ENCODE assay signal across 9 cellular contexts in the genomic region with DNA sequence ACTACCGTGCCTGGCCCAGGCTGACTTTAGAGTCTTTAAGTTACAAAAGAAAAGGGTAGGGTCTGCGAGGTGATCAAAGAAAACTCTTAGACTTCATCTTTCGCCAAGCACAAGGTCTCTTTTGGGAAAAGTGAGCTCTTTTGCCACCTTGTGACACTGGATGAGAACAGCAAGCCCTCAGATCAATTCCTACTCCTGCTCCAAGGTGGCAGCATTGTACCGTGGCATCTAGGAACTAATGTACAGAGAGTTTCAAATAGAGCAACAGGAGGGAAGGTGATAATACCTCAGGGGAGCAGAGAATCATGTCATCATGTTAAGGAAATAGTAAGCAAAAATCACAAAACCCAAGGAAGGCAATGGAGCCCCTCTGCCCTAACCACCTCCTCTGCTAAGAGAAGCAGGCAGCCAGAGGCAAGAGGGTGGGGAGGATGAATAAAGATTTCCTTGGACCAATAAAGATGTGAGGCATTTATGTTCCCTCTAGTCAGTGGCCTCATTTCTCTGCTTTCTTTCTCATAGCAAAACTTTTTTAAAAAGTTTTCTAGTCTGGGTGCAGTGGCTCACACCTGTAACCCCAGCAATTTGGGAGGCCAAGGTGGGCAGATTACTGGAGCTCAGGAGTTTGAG. TPM values are rescaled to one million over a fixed set of nuclear protein-coding genes. Genes with fewer than 3 reads are reported as not detected.
DNase-seq lines count a peak whose midpoint lies in the region; ATAC-seq, FAIRE-seq and TF ChIP-seq lines count a peak whose summit lies in the region.
"Had no signal": no experiment of that assay in that cellular context is flagged by ENCODE, and none has a peak within 500 bp of the region (broad histone marks: within the 10 kb centered on the region; RNA-seq: fewer than 3 reads in every experiment).

No MANE protein-coding gene starts in this region.

- H4K20me1 ChIP-seq in HepG2 (ENCODE audit: insufficient read depth, low read length) = no peaks in the 10 kb centered on the region

- POLR2A ChIA-PET in HepG2 (lab: Yijun Ruan, JAX) = interaction anchor here (1.0 to 1.2 kb wide), 3 partner anchors 13 to 34 kb away, joined by 4 to 10 read pairs (median 5); partner anchors contain the start of genes ACACA and TADA2A

- in situ Hi-C loops in HepG2 (cut with HindIII; ENCODE audit: extremely low pct_ligation_motif_present, low pct_unique_long_range_greater_than_20kb) = no loop called here

- H3K27me3 ChIP-seq in HepG2 (ENCODE audit: control insufficient read depth in 1 of 2, insufficient read depth in 2 of 2, low read length in 2 of 2) = no peaks in the 10 kb centered on the region

- WGBS in HepG2 (ENCODE audit: low lambda C conversion rate) = 4% methylated on average over 4 of the region's 4 CpGs

- no peaks in the 10 kb centered on the region for H3K36me3 ChIP-seq in HepG2 (replicated peaks in 1 of 2; ENCODE audit: control insufficient read depth in 1 of 2, insufficient read depth in 2 of 2, low read length in 2 of 2)

- TF ChIP-seq POLR2A in HepG2 (IDR thresholded peaks at IDR 0.05; ENCODE audit: insufficient read depth in 1 of 2, low read depth in 2 of 2, low read length in 2 of 2) = no peak

- H3K9me3 ChIP-seq in HepG2 (ENCODE audit: low read length) = no peaks in the 10 kb centered on the region

- no peak overlapping the region for H3K9ac ChIP-seq in HepG2 (ENCODE audit: insufficient read depth, low read depth, low read length)

- intact Hi-C loops in HepG2 (cut with micrococcal nuclease; ENCODE audit: unreplicated experiment) = loop anchor here (1.0 to 5.0 kb wide), 2 partner anchors 24 to 199 kb away; no protein-coding TSS in a partner anchor

- TF ChIP-seq CTCF in HepG2 (CRISPR knock-in tag; IDR thresholded peaks at IDR 0.05) = peak; percentile 97

- no peak overlapping the region for H3K27ac ChIP-seq in HepG2 (ENCODE audit: extremely low read length, insufficient read depth, low read length)

- CTCF ChIA-PET in HepG2 (lab: Yijun Ruan, JAX; ENCODE audit: low intra/inter-chr PET ratio, low total read pairs) = interaction anchor here (0.8 to 2.1 kb wide), 5 partner anchors 13 to 197 kb away, joined by 3 to 35 read pairs (median 4); no protein-coding TSS in a partner anchor

- no peak for FAIRE-seq in HepG2 (lab: Jason Lieb, UNC)
- FAIRE-seq: colon had no signal

- peak overlapping the region; percentile 36 for H3K4me2 ChIP-seq in HepG2 (ENCODE audit: low read depth, low read length)

- H3K4me3 ChIP-seq in HepG2 (replicated peaks in 1 of 3; ENCODE audit: insufficient read depth in 1 of 3, low read depth in 2 of 3, low read length in 3 of 3) = no peak overlapping the region

- H3K4me1 ChIP-seq in HepG2 (ENCODE audit: insufficient read depth, low read length) = peaks cover 9% of the 10 kb centered on the region

- no peak overlapping the region for H2AFZ ChIP-seq in HepG2 (ENCODE audit: low read length)

- TF ChIP-seq RAD21 in HepG2 (CRISPR knock-in tag; IDR thresholded peaks at IDR 0.05) = peak; percentile 91

- BruUV-seq in HepG2 (replicated peaks; lab: Mats Ljungman, UMichigan) = no TSS peak

- H3K79me2 ChIP-seq in HepG2 (ENCODE audit: insufficient read depth, low read length) = no peaks in the 10 kb centered on the region

- DNase-seq in ELR (ENCODE audit: low read depth) (peak; percentile 86), NCI-H526 treated with DMSO at 0.1 percent for 48 hours (lab: John Stamatoyannopoulos, UW) (peak; percentile 83), cerebellum (ENCODE audit: low spot score) (peak; percentile 82), HepG2 (ENCODE audit: low spot score) (peak; percentile 82)
- peak; percentile 42 to 43 for DNase-seq in activated CD4-positive, alpha-beta T cell treated with anti-CD3 and anti-CD28 coated beads for 24 hours (ENCODE audit: low read depth in 2 of 2)
- DNase-seq in stimulated activated CD4-positive, alpha-beta T cell treated with anti-CD3 and anti-CD28 coated beads, TNF-alpha, amount 100 ng/mL, for 1 hour (ENCODE audit: low read depth in 3 of 3, low spot score in 1 of 3) = peak; percentile 16 to 29 (median 24)

- TF ChIP-seq EP300 in HepG2 (IDR thresholded peaks at IDR 0.05; ENCODE audit: low read depth in 2 of 2, low read length in 2 of 2) (no peak), HepG2 (CRISPR knock-in tag; IDR thresholded peaks at IDR 0.05; ENCODE audit: borderline replicate concordance) (no peak)

- ATAC-seq in HG03280 (IDR thresholded peaks at IDR 0.05; ENCODE audit: unreplicated experiment) = peak; percentile 58
- ATAC-seq in HepG2 = peak; percentile 92
- no peak for ATAC-seq in GM19035 (IDR thresholded peaks at IDR 0.05; ENCODE audit: unreplicated experiment)

RNA-seq across cellular contexts. Expression of gene C17orf78, which starts 2.1 kb away (rescaled TPM):
- total RNA-seq in cerebellum (not detected), HepG2 (2016; rRNA removed; fragmentation: Illumina TruSeq; extraction: Trizol) (not detected in 2 replicates)
- total RNA-seq in HepG2 (2016; cell fraction: cytosol; rRNA removed; fragmentation: Illumina TruSeq; extraction: Trizol; ENCODE audit: low read depth) = not detected in 2 replicates
- total RNA-seq in HepG2 (2016; cell fraction: insoluble cytoplasmic fraction; rRNA removed; fragmentation: Illumina TruSeq; extraction: Trizol) = not detected in 2 replicates
- total RNA-seq in HepG2 (2016; cell fraction: membrane; rRNA removed; fragmentation: Illumina TruSeq; extraction: Trizol) = not detected in 2 replicates
- total RNA-seq in HepG2 (2016; cell fraction: nucleus; rRNA removed; fragmentation: Illumina TruSeq; extraction: Trizol) = not detected in 2 replicates
- not detected in 2 replicates for polyA plus RNA-seq in HepG2 (2011; rRNA removed)
- not detected in 2 replicates for polyA plus RNA-seq in HepG2 (2011; cell fraction: cytosol; rRNA removed)
- polyA plus RNA-seq in HepG2 (2011; cell fraction: nucleus; rRNA removed) = not detected in 2 replicates
- polyA plus RNA-seq in HepG2 (2012) = 0.08 TPM in 1 of 2 replicates, not detected in the other
- polyA plus RNA-seq in HepG2 (2016; cell fraction: cytosol; fragmentation: Illumina TruSeq; extraction: Trizol; ENCODE audit: low read depth) = not detected in 2 replicates
- polyA plus RNA-seq in HepG2 (2016; cell fraction: insoluble cytoplasmic fraction; fragmentation: Illumina TruSeq; extraction: Trizol; ENCODE audit: low read depth) = not detected in 2 replicates
- polyA plus RNA-seq in HepG2 (2016; cell fraction: membrane; fragmentation: Illumina TruSeq; extraction: Trizol; ENCODE audit: low read depth) = not detected in 2 replicates
- not detected in 2 replicates for polyA plus RNA-seq in HepG2 (2016; cell fraction: nucleus; fragmentation: Illumina TruSeq; extraction: Trizol; ENCODE audit: insufficient read depth, low read depth)
- not detected in 2 replicates for polyA minus RNA-seq in HepG2 (2011; rRNA and poly(A)+ RNA removed; ENCODE audit: low replicate concordance)
- not detected in 2 replicates for polyA minus RNA-seq in HepG2 (2011; cell fraction: cytosol; rRNA and poly(A)+ RNA removed)
- polyA minus RNA-seq in HepG2 (2011; cell fraction: nucleus; rRNA and poly(A)+ RNA removed) = not detected in 2 replicates

RNA-seq across cellular contexts. Expression of gene ACACA, which starts 33.0 kb away (rescaled TPM):
- total RNA-seq in cerebellum (97.1 TPM), HepG2 (2016; rRNA removed; fragmentation: Illumina TruSeq; extraction: Trizol) (47.2 and 66.3 TPM in 2 replicates)
- total RNA-seq in HepG2 (2016; cell fraction: cytosol; rRNA removed; fragmentation: Illumina TruSeq; extraction: Trizol; ENCODE audit: low read depth) = 22.2 and 23.4 TPM in 2 replicates
- 47.1 and 54.7 TPM in 2 replicates for total RNA-seq in HepG2 (2016; cell fraction: insoluble cytoplasmic fraction; rRNA removed; fragmentation: Illumina TruSeq; extraction: Trizol)
- total RNA-seq in HepG2 (2016; cell fraction: membrane; rRNA removed; fragmentation: Illumina TruSeq; extraction: Trizol) = 23.7 and 24.5 TPM in 2 replicates
- total RNA-seq in HepG2 (2016; cell fraction: nucleus; rRNA removed; fragmentation: Illumina TruSeq; extraction: Trizol) = 104 and 116 TPM in 2 replicates
- polyA plus RNA-seq in HepG2 (2011; rRNA removed) = 39.2 and 41.7 TPM in 2 replicates
- polyA plus RNA-seq in HepG2 (2011; cell fraction: cytosol; rRNA removed) = 21.4 and 33.5 TPM in 2 replicates
- polyA plus RNA-seq in HepG2 (2011; cell fraction: nucleus; rRNA removed) = 41.1 and 52.5 TPM in 2 replicates
- polyA plus RNA-seq in HepG2 (2012) = 33.4 and 43.9 TPM in 2 replicates
- polyA plus RNA-seq in HepG2 (2016; cell fraction: cytosol; fragmentation: Illumina TruSeq; extraction: Trizol; ENCODE audit: low read depth) = 16.6 and 18.4 TPM in 2 replicates
- 45.2 and 51.9 TPM in 2 replicates for polyA plus RNA-seq in HepG2 (2016; cell fraction: insoluble cytoplasmic fraction; fragmentation: Illumina TruSeq; extraction: Trizol; ENCODE audit: low read depth)
- 16.1 and 16.7 TPM in 2 replicates for polyA plus RNA-seq in HepG2 (2016; cell fraction: membrane; fragmentation: Illumina TruSeq; extraction: Trizol; ENCODE audit: low read depth)
- 95.1 and 97.4 TPM in 2 replicates for polyA plus RNA-seq in HepG2 (2016; cell fraction: nucleus; fragmentation: Illumina TruSeq; extraction: Trizol; ENCODE audit: insufficient read depth, low read depth)
- polyA minus RNA-seq in HepG2 (2011; rRNA and poly(A)+ RNA removed; ENCODE audit: low replicate concordance) = 221 and 344 TPM in 2 replicates
- 81.0 and 94.9 TPM in 2 replicates for polyA minus RNA-seq in HepG2 (2011; cell fraction: cytosol; rRNA and poly(A)+ RNA removed)
- 194 and 291 TPM in 2 replicates for polyA minus RNA-seq in HepG2 (2011; cell fraction: nucleus; rRNA and poly(A)+ RNA removed)

RNA-seq across cellular contexts. Expression of gene TADA2A, which starts 33.0 kb away (rescaled TPM):
- total RNA-seq in cerebellum (34.8 TPM), HepG2 (2016; rRNA removed; fragmentation: Illumina TruSeq; extraction: Trizol) (13.0 and 14.0 TPM in 2 replicates)
- total RNA-seq in HepG2 (2016; cell fraction: cytosol; rRNA removed; fragmentation: Illumina TruSeq; extraction: Trizol; ENCODE audit: low read depth) = 16.2 and 17.6 TPM in 2 replicates
- 12.8 and 14.6 TPM in 2 replicates for total RNA-seq in HepG2 (2016; cell fraction: insoluble cytoplasmic fraction; rRNA removed; fragmentation: Illumina TruSeq; extraction: Trizol)
- 9.2 and 10.7 TPM in 2 replicates for total RNA-seq in HepG2 (2016; cell fraction: membrane; rRNA removed; fragmentation: Illumina TruSeq; extraction: Trizol)
- 14.0 and 16.9 TPM in 2 replicates for total RNA-seq in HepG2 (2016; cell fraction: nucleus; rRNA removed; fragmentation: Illumina TruSeq; extraction: Trizol)
- polyA plus RNA-seq in HepG2 (2011; rRNA removed) = 5.8 and 8.0 TPM in 2 replicates
- 3.8 and 4.1 TPM in 2 replicates for polyA plus RNA-seq in HepG2 (2011; cell fraction: cytosol; rRNA removed)
- polyA plus RNA-seq in HepG2 (2011; cell fraction: nucleus; rRNA removed) = 16.7 and 17.1 TPM in 2 replicates
- 6.0 and 10.9 TPM in 2 replicates for polyA plus RNA-seq in HepG2 (2012)
- 1.7 and 2.1 TPM in 2 replicates for polyA plus RNA-seq in HepG2 (2016; cell fraction: cytosol; fragmentation: Illumina TruSeq; extraction: Trizol; ENCODE audit: low read depth)
- polyA plus RNA-seq in HepG2 (2016; cell fraction: insoluble cytoplasmic fraction; fragmentation: Illumina TruSeq; extraction: Trizol; ENCODE audit: low read depth) = 10.1 and 10.8 TPM in 2 replicates
- 3.2 and 3.3 TPM in 2 replicates for polyA plus RNA-seq in HepG2 (2016; cell fraction: membrane; fragmentation: Illumina TruSeq; extraction: Trizol; ENCODE audit: low read depth)
- 22.7 and 24.8 TPM in 2 replicates for polyA plus RNA-seq in HepG2 (2016; cell fraction: nucleus; fragmentation: Illumina TruSeq; extraction: Trizol; ENCODE audit: insufficient read depth, low read depth)
- polyA minus RNA-seq in HepG2 (2011; rRNA and poly(A)+ RNA removed; ENCODE audit: low replicate concordance) = 12.8 and 44.5 TPM in 2 replicates
- 3.3 and 5.7 TPM in 2 replicates for polyA minus RNA-seq in HepG2 (2011; cell fraction: cytosol; rRNA and poly(A)+ RNA removed)
- polyA minus RNA-seq in HepG2 (2011; cell fraction: nucleus; rRNA and poly(A)+ RNA removed) = 35.1 and 38.5 TPM in 2 replicates

Comparison
In these comparisons a context has a peak if more than half of its experiments do, and no peak if none do; other contexts are left out.
1. DNase-seq: peak in every context shown above with its lines; median percentile 86 in ELR; 83 in NCI-H526 treated with DMSO at 0.1 percent for 48 hours; 82 in cerebellum; 82 in HepG2; 42 in activated CD4-positive, alpha-beta T cell treated with anti-CD3 and anti-CD28 coated beads for 24 hours; 24 in stimulated activated CD4-positive, alpha-beta T cell treated with anti-CD3 and anti-CD28 coated beads, TNF-alpha, amount 100 ng/mL, for 1 hour.